1 cellular context compared by ENCODE assay signal in the genomic region with DNA sequence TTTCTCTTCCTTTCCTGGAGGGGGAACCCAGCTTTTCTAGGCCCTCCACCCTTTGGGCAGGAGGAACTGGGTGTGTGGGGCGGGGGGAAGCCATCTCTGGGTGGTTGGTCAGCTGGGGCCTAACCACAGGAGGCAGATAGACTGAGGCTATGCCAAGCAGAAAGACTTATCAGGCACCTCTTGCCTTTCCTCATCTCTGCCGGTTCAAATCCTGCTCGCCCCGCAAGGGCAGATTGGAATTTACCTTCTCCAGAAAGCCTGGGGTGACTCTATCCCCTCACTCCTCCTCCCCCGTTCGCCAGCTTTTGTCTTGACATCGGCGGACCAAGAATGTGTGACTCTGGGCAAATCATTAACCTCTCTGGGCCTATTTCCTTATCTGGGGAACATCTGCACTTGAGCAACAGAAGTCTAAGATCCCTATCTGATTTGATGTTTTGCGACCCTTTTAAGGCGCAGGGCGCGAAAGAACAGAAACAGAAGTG.
TF ChIP-seq lines count a peak whose summit lies in the region.

No MANE protein-coding gene starts in this region.

TF ChIP-seq in HepG2, 621 proteins besides CTCF, POLR2A, EP300 and RAD21 (continued from another document and continues in another):
- TF ChIP-seq, protein P1, sequence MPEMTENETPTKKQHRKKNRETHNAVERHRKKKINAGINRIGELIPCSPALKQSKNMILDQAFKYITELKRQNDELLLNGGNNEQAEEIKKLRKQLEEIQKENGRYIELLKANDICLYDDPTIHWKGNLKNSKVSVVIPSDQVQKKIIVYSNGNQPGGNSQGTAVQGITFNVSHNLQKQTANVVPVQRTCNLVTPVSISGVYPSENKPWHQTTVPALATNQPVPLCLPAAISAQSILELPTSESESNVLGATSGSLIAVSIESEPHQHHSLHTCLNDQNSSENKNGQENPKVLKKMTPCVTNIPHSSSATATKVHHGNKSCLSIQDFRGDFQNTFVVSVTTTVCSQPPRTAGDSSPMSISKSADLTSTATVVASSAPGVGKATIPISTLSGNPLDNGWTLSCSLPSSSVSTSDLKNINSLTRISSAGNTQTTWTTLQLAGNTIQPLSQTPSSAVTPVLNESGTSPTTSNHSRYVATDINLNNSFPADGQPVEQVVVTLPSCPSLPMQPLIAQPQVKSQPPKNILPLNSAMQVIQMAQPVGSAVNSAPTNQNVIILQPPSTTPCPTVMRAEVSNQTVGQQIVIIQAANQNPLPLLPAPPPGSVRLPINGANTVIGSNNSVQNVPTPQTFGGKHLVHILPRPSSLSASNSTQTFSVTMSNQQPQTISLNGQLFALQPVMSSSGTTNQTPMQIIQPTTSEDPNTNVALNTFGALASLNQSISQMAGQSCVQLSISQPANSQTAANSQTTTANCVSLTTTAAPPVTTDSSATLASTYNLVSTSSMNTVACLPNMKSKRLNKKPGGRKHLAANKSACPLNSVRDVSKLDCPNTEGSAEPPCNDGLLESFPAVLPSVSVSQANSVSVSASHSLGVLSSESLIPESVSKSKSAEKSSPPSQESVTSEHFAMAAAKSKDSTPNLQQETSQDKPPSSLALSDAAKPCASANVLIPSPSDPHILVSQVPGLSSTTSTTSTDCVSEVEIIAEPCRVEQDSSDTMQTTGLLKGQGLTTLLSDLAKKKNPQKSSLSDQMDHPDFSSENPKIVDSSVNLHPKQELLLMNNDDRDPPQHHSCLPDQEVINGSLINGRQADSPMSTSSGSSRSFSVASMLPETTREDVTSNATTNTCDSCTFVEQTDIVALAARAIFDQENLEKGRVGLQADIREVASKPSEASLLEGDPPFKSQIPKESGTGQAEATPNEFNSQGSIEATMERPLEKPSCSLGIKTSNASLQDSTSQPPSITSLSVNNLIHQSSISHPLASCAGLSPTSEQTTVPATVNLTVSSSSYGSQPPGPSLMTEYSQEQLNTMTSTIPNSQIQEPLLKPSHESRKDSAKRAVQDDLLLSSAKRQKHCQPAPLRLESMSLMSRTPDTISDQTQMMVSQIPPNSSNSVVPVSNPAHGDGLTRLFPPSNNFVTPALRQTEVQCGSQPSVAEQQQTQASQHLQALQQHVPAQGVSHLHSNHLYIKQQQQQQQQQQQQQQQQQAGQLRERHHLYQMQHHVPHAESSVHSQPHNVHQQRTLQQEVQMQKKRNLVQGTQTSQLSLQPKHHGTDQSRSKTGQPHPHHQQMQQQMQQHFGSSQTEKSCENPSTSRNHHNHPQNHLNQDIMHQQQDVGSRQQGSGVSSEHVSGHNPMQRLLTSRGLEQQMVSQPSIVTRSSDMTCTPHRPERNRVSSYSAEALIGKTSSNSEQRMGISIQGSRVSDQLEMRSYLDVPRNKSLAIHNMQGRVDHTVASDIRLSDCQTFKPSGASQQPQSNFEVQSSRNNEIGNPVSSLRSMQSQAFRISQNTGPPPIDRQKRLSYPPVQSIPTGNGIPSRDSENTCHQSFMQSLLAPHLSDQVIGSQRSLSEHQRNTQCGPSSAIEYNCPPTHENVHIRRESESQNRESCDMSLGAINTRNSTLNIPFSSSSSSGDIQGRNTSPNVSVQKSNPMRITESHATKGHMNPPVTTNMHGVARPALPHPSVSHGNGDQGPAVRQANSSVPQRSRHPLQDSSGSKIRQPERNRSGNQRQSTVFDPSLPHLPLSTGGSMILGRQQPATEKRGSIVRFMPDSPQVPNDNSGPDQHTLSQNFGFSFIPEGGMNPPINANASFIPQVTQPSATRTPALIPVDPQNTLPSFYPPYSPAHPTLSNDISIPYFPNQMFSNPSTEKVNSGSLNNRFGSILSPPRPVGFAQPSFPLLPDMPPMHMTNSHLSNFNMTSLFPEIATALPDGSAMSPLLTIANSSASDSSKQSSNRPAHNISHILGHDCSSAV (CRISPR knock-in tag; IDR thresholded peaks at IDR 0.05; ENCODE audit: borderline replicate concordance), result no peak
- no peak for TF ChIP-seq SOX6 (IDR thresholded peaks at IDR 0.05)
- TF ChIP-seq SOX6 (CRISPR knock-in tag; IDR thresholded peaks at IDR 0.05), result no peak
- no peak for TF ChIP-seq ZNF24 (IDR thresholded peaks at IDR 0.05)
- no peak for TF ChIP-seq ONECUT2 (CRISPR knock-in tag; IDR thresholded peaks at IDR 0.05)
- no peak; the same call in 1 of the 2 replicates for TF ChIP-seq ZBTB20 (CRISPR knock-in tag; IDR thresholded peaks at IDR 0.05; ENCODE audit: borderline replicate concordance, low read depth)
- no peak for TF ChIP-seq MAF1 (CRISPR knock-in tag; IDR thresholded peaks at IDR 0.05; ENCODE audit: borderline replicate concordance)
- TF ChIP-seq NAIF1 (CRISPR knock-in tag; IDR thresholded peaks at IDR 0.05; ENCODE audit: borderline replicate concordance), result no peak; the same call in 1 of the 2 replicates
- TF ChIP-seq SP1 (IDR thresholded peaks at IDR 0.05), result no peak
- no peak for TF ChIP-seq SP1 (CRISPR knock-in tag; IDR thresholded peaks at IDR 0.05)
- no peak for TF ChIP-seq KLF15 (CRISPR knock-in tag; IDR thresholded peaks at IDR 0.05; ENCODE audit: borderline replicate concordance)
- TF ChIP-seq ZNF124 (CRISPR knock-in tag; IDR thresholded peaks at IDR 0.05), result no peak
- TF ChIP-seq ZNF432 (CRISPR knock-in tag; IDR thresholded peaks at IDR 0.05; ENCODE audit: borderline replicate concordance), result no peak
- TF ChIP-seq HNRNPUL1 (IDR thresholded peaks at IDR 0.05; ENCODE audit: low read depth, low read length), result no peak
- TF ChIP-seq SRSF4 (IDR thresholded peaks at IDR 0.05; ENCODE audit: low read depth, low read length, poor library complexity, severe bottlenecking), result no peak
- TF ChIP-seq, protein P2, sequence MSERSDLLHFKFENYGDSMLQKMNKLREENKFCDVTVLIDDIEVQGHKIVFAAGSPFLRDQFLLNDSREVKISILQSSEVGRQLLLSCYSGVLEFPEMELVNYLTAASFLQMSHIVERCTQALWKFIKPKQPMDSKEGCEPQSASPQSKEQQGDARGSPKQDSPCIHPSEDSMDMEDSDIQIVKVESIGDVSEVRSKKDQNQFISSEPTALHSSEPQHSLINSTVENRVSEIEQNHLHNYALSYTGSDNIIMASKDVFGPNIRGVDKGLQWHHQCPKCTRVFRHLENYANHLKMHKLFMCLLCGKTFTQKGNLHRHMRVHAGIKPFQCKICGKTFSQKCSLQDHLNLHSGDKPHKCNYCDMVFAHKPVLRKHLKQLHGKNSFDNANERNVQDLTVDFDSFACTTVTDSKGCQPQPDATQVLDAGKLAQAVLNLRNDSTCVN (CRISPR knock-in tag; IDR thresholded peaks at IDR 0.05; ENCODE audit: borderline replicate concordance), result no peak
- no peak for TF ChIP-seq DNMT1 (CRISPR knock-in tag; IDR thresholded peaks at IDR 0.05)
- TF ChIP-seq HOXA9 (CRISPR knock-in tag; IDR thresholded peaks at IDR 0.05; ENCODE audit: borderline replicate concordance), result peak; percentile 0; the same call in 1 of the 2 replicates
- no peak for TF ChIP-seq ZNF780A (CRISPR knock-in tag; IDR thresholded peaks at IDR 0.05)
- no peak for TF ChIP-seq SMAD3 (CRISPR knock-in tag; IDR thresholded peaks at IDR 0.05)
- no peak for TF ChIP-seq CREB1 (IDR thresholded peaks at IDR 0.05)
- TF ChIP-seq CREB1 (CRISPR knock-in tag; IDR thresholded peaks at IDR 0.05), result no peak
- TF ChIP-seq GTF3A (CRISPR knock-in tag; conservative IDR thresholded peaks at IDR 0.05), result peak; percentile 62; the same call in 1 of the 2 replicates
- no peak for TF ChIP-seq NCOR1 (IDR thresholded peaks at IDR 0.05; ENCODE audit: borderline replicate concordance, low read length)
- TF ChIP-seq, protein P3, sequence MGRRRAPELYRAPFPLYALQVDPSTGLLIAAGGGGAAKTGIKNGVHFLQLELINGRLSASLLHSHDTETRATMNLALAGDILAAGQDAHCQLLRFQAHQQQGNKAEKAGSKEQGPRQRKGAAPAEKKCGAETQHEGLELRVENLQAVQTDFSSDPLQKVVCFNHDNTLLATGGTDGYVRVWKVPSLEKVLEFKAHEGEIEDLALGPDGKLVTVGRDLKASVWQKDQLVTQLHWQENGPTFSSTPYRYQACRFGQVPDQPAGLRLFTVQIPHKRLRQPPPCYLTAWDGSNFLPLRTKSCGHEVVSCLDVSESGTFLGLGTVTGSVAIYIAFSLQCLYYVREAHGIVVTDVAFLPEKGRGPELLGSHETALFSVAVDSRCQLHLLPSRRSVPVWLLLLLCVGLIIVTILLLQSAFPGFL (CRISPR knock-in tag; IDR thresholded peaks at IDR 0.05), result no peak
- TF ChIP-seq MXD4 (CRISPR knock-in tag; IDR thresholded peaks at IDR 0.05), result no peak
- no peak for TF ChIP-seq EED (CRISPR knock-in tag; IDR thresholded peaks at IDR 0.05)
- TF ChIP-seq, protein P4, sequence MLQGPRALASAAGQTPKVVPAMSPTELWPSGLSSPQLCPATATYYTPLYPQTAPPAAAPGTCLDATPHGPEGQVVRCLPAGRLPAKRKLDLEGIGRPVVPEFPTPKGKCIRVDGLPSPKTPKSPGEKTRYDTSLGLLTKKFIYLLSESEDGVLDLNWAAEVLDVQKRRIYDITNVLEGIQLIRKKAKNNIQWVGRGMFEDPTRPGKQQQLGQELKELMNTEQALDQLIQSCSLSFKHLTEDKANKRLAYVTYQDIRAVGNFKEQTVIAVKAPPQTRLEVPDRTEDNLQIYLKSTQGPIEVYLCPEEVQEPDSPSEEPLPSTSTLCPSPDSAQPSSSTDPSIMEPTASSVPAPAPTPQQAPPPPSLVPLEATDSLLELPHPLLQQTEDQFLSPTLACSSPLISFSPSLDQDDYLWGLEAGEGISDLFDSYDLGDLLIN (CRISPR knock-in tag; IDR thresholded peaks at IDR 0.05; ENCODE audit: borderline replicate concordance), result no peak
- TF ChIP-seq SMYD3 (CRISPR knock-in tag; IDR thresholded peaks at IDR 0.05), result no peak
- TF ChIP-seq ZNF549 (CRISPR knock-in tag; IDR thresholded peaks at IDR 0.05), result no peak
- TF ChIP-seq TOE1 (CRISPR knock-in tag; IDR thresholded peaks at IDR 0.05), result no peak
- no peak for TF ChIP-seq IKZF1 (IDR thresholded peaks at IDR 0.05)
- TF ChIP-seq, protein P5, sequence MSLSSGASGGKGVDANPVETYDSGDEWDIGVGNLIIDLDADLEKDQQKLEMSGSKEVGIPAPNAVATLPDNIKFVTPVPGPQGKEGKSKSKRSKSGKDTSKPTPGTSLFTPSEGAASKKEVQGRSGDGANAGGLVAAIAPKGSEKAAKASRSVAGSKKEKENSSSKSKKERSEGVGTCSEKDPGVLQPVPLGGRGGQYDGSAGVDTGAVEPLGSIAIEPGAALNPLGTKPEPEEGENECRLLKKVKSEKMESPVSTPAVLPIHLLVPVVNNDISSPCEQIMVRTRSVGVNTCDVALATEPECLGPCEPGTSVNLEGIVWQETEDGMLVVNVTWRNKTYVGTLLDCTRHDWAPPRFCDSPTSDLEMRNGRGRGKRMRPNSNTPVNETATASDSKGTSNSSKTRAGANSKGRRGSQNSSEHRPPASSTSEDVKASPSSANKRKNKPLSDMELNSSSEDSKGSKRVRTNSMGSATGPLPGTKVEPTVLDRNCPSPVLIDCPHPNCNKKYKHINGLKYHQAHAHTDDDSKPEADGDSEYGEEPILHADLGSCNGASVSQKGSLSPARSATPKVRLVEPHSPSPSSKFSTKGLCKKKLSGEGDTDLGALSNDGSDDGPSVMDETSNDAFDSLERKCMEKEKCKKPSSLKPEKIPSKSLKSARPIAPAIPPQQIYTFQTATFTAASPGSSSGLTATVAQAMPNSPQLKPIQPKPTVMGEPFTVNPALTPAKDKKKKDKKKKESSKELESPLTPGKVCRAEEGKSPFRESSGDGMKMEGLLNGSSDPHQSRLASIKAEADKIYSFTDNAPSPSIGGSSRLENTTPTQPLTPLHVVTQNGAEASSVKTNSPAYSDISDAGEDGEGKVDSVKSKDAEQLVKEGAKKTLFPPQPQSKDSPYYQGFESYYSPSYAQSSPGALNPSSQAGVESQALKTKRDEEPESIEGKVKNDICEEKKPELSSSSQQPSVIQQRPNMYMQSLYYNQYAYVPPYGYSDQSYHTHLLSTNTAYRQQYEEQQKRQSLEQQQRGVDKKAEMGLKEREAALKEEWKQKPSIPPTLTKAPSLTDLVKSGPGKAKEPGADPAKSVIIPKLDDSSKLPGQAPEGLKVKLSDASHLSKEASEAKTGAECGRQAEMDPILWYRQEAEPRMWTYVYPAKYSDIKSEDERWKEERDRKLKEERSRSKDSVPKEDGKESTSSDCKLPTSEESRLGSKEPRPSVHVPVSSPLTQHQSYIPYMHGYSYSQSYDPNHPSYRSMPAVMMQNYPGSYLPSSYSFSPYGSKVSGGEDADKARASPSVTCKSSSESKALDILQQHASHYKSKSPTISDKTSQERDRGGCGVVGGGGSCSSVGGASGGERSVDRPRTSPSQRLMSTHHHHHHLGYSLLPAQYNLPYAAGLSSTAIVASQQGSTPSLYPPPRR (CRISPR knock-in tag; IDR thresholded peaks at IDR 0.05; ENCODE audit: borderline replicate concordance), result no peak
- TF ChIP-seq IRX3 (CRISPR knock-in tag; IDR thresholded peaks at IDR 0.05; ENCODE audit: borderline replicate concordance, low read depth), result no peak
- no peak for TF ChIP-seq BRD4 (CRISPR knock-in tag; IDR thresholded peaks at IDR 0.05)
- no peak for TF ChIP-seq GZF1 (CRISPR knock-in tag; IDR thresholded peaks at IDR 0.05)
- no peak for TF ChIP-seq ZNF292 (CRISPR knock-in tag; IDR thresholded peaks at IDR 0.05; ENCODE audit: borderline replicate concordance, low read depth)
- no peak for TF ChIP-seq ZNF605 (CRISPR knock-in tag; IDR thresholded peaks at IDR 0.05)
- no peak for TF ChIP-seq ZSCAN20 (CRISPR knock-in tag; IDR thresholded peaks at IDR 0.05; ENCODE audit: borderline replicate concordance)
- TF ChIP-seq, protein P6, sequence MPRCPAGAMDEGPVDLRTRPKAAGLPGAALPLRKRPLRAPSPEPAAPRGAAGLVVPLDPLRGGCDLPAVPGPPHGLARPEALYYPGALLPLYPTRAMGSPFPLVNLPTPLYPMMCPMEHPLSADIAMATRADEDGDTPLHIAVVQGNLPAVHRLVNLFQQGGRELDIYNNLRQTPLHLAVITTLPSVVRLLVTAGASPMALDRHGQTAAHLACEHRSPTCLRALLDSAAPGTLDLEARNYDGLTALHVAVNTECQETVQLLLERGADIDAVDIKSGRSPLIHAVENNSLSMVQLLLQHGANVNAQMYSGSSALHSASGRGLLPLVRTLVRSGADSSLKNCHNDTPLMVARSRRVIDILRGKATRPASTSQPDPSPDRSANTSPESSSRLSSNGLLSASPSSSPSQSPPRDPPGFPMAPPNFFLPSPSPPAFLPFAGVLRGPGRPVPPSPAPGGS (CRISPR knock-in tag; IDR thresholded peaks at IDR 0.05), result no peak
- no peak for TF ChIP-seq RBM39 (IDR thresholded peaks at IDR 0.05; ENCODE audit: low read depth, low read length, poor library complexity, severe bottlenecking)
- no peak for TF ChIP-seq ZNF331 (CRISPR knock-in tag; IDR thresholded peaks at IDR 0.05)
- TF ChIP-seq, protein P7, sequence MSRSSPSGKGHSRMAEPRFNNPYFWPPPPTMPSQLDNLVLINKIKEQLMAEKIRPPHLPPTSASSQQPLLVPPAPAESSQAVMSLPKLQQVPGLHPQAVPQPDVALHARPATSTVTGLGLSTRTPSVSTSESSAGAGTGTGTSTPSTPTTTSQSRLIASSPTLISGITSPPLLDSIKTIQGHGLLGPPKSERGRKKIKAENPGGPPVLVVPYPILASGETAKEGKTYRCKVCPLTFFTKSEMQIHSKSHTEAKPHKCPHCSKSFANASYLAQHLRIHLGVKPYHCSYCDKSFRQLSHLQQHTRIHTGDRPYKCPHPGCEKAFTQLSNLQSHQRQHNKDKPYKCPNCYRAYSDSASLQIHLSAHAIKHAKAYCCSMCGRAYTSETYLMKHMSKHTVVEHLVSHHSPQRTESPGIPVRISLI (CRISPR knock-in tag; IDR thresholded peaks at IDR 0.05; ENCODE audit: borderline replicate concordance), result no peak
- TF ChIP-seq ZNF337 (CRISPR knock-in tag; IDR thresholded peaks at IDR 0.05; ENCODE audit: borderline replicate concordance, low read depth), result peak; percentile 3; the same call in 1 of the 2 replicates
- TF ChIP-seq, protein P8, sequence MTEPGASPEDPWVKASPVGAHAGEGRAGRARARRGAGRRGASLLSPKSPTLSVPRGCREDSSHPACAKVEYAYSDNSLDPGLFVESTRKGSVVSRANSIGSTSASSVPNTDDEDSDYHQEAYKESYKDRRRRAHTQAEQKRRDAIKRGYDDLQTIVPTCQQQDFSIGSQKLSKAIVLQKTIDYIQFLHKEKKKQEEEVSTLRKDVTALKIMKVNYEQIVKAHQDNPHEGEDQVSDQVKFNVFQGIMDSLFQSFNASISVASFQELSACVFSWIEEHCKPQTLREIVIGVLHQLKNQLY (CRISPR knock-in tag; IDR thresholded peaks at IDR 0.05), result no peak
- TF ChIP-seq EHMT2 (IDR thresholded peaks at IDR 0.05; ENCODE audit: borderline replicate concordance, low read depth, low read length), result no peak
